Comparison of ENCODE assay signal across 8 cellular contexts in the genomic region with DNA sequence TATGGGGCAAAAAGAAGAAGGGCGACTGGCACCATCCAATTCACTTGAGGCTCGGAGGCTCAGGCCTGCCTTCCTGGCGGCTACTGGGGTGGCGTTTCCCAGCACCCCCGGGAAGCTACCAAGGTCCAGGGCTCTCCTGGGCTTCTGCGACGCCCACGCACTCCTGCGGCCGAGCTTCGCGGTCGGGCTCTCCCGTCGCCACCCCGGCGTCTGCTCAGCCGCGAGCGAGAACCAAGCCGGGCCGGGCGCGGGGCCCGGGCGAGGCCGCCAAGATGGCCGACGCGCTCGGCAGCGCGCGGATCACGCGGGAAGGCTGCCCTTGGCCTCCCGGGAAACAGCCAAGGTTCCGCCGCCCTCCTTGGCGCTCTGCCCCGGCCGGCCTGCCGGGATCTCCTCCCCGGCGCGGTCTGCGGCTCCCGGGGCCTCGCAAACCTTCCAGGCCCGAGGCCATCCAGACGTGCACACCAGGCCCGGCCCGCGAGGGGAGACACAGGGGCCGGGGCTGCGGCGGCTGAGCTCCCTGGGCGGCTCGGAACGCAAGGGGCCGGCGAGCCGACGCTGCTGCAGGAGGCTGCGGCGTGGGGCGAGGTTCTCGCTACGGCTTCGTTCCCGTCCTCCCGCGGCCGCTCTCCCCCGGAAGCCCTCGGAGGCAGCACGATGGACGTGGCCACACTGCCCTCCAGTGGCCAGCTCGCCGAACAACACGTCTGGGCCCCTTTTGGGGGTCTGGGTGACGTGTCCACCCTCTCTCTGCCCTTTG. TPM values are rescaled to one million over a fixed set of nuclear protein-coding genes. Genes with fewer than 3 reads are reported as not detected.
A peak's percentile ranks its signal among the peaks of the same experiment; 100 is the strongest.
DNase-seq lines count a peak whose midpoint lies in the region; ATAC-seq lines count a peak whose summit lies in the region.

No MANE protein-coding gene starts in this region.

- no peaks in the 10 kb centered on the region for H3K9me3 Mint-ChIP-seq in CD4-positive, CD25-positive, alpha-beta regulatory T cell

- H2BK120ac ChIP-seq in mesenchymal stem cell (ENCODE audit: low read depth, low read length): peak overlapping the region; percentile 94

- 13% methylated on average over 68 of the region's 82 CpGs for WGBS in mesenchymal stem cell

- H4K8ac ChIP-seq in mesenchymal stem cell (ENCODE audit: low read length): peak overlapping the region; percentile 99

- peak overlapping the region; percentile 60 to 98 for H2BK12ac ChIP-seq in mesenchymal stem cell (ENCODE audit: low read length in 2 of 2)

- peak overlapping the region; percentile 31 for H2AFZ ChIP-seq in mesenchymal stem cell (ENCODE audit: low read depth, low read length)

- ATAC-seq in CD4-positive, CD25-positive, alpha-beta regulatory T cell (ENCODE audit: low read depth in 2 of 2): peak; percentile 78 to 81
- ATAC-seq in GM19372 (IDR thresholded peaks at IDR 0.05; ENCODE audit: low read depth, unreplicated experiment) (peak; percentile 49), HG03565 (IDR thresholded peaks at IDR 0.05; ENCODE audit: unreplicated experiment) (peak; percentile 37)

- peak overlapping the region; percentile 99 for H4K91ac ChIP-seq in mesenchymal stem cell (ENCODE audit: low read length)

- H3K27ac Mint-ChIP-seq in CD4-positive, CD25-positive, alpha-beta regulatory T cell: peak overlapping the region; percentile 94 to 98 (median 96)

- H3K18ac ChIP-seq in mesenchymal stem cell (ENCODE audit: low read depth in 1 of 2, low read length in 2 of 2): peak overlapping the region; percentile 84 to 99

- peaks cover 21 to 86% (median 53%) of the 10 kb centered on the region in 4 donors for H3K4me1 Mint-ChIP-seq in CD4-positive, CD25-positive, alpha-beta regulatory T cell

- peaks cover 21% of the 10 kb centered on the region for H3K79me1 ChIP-seq in mesenchymal stem cell (replicated peaks; ENCODE audit: low read length, poor library complexity, severe bottlenecking)

- H3K9ac ChIP-seq in mesenchymal stem cell (ENCODE audit: low read length): peak overlapping the region; percentile 91

- H3K4me3 Mint-ChIP-seq in CD4-positive, CD25-positive, alpha-beta regulatory T cell: peak overlapping the region; percentile 87 to 94 (median 90)

- peak overlapping the region in 1 of 2 experiments; percentile 94 for H3K14ac ChIP-seq in mesenchymal stem cell (ENCODE audit: low read length in 2 of 2)

- H2BK5ac ChIP-seq in mesenchymal stem cell (ENCODE audit: low read depth, low read length, poor library complexity, severe bottlenecking): peak overlapping the region; percentile 94

- H3K36me3 ChIP-seq in CD4-positive, CD25-positive, alpha-beta regulatory T cell (ENCODE audit: control insufficient read depth, insufficient read depth, low read length): no peaks in the 10 kb centered on the region
- H3K36me3 ChIP-seq in mesenchymal stem cell (ENCODE audit: control insufficient read depth in 1 of 2, insufficient read depth in 2 of 2, low read depth in 1 of 2, low read length in 2 of 2): no peaks in the 10 kb centered on the region

- peak overlapping the region; percentile 11 to 100 for H3K4ac ChIP-seq in mesenchymal stem cell (ENCODE audit: low read depth in 1 of 2, low read length in 2 of 2)

- no peaks in the 10 kb centered on the region for H3K9me3 ChIP-seq in CD4-positive, CD25-positive, alpha-beta regulatory T cell (ENCODE audit: control insufficient read depth in 2 of 2, low read length in 2 of 2)
- H3K9me3 ChIP-seq in mesenchymal stem cell (ENCODE audit: control insufficient read depth, low read length): no peaks in the 10 kb centered on the region

- DNase-seq in CD4-positive, CD25-positive, alpha-beta regulatory T cell: peak; percentile 82 to 92 (median 88)
- DNase-seq in NCI-H82 treated with DMSO at 0.1 percent for 48 hours (lab: John Stamatoyannopoulos, UW; ENCODE audit: unreplicated experiment) (peak; percentile 10), mesenchymal stem cell (peak; percentile 91)
- DNase-seq in activated CD8-positive, alpha-beta memory T cell treated with anti-CD3 and anti-CD28 coated beads for 24 hours: peak; percentile 99
- peak; percentile 89 for DNase-seq in effector CD8-positive, alpha-beta T cell (lab: John Stamatoyannopoulos, UW)
- DNase-seq in stimulated activated CD8-positive, alpha-beta memory T cell treated with anti-CD3 and anti-CD28 coated beads, Interleukin-12 subunit alpha, Interleukin-12 subunit beta, amount 100 ng/mL, for 24 hours (ENCODE audit: extremely low read depth): peak; percentile 73

- peak overlapping the region; percentile 76 for H3K4me2 ChIP-seq in mesenchymal stem cell (ENCODE audit: low read length, poor library complexity, severe bottlenecking)

- H2AK5ac ChIP-seq in mesenchymal stem cell (ENCODE audit: low read length, severe bottlenecking): peak overlapping the region; percentile 46

- H3K27me3 Mint-ChIP-seq in CD4-positive, CD25-positive, alpha-beta regulatory T cell: no peaks in the 10 kb centered on the region

- peak overlapping the region; percentile 97 for H3K27ac ChIP-seq in CD4-positive, CD25-positive, alpha-beta regulatory T cell (ENCODE audit: insufficient read depth, low read length, poor library complexity, severe bottlenecking)
- peak overlapping the region; percentile 98 for H3K27ac ChIP-seq in mesenchymal stem cell (ENCODE audit: low read length, poor library complexity, severe bottlenecking)

- H3K36me3 Mint-ChIP-seq in CD4-positive, CD25-positive, alpha-beta regulatory T cell: no peaks in the 10 kb centered on the region

- H3K27me3 ChIP-seq in CD4-positive, CD25-positive, alpha-beta regulatory T cell (ENCODE audit: control insufficient read depth, insufficient read depth, low read length): no peaks in the 10 kb centered on the region
- H3K27me3 ChIP-seq in mesenchymal stem cell (ENCODE audit: control insufficient read depth in 1 of 2, insufficient read depth in 1 of 2, low read length in 2 of 2): no peaks in the 10 kb centered on the region

- peak overlapping the region in 1 of 2 experiments; percentile 79 for H3K23ac ChIP-seq in mesenchymal stem cell (ENCODE audit: low read length in 2 of 2)

- peak overlapping the region; percentile 87 for H2BK15ac ChIP-seq in mesenchymal stem cell (ENCODE audit: low read depth, poor library complexity, severe bottlenecking)

- H3K4me1 ChIP-seq in CD4-positive, CD25-positive, alpha-beta regulatory T cell (ENCODE audit: control insufficient read depth, insufficient read depth, low read length, poor library complexity, severe bottlenecking): peaks cover 71% of the 10 kb centered on the region
- peaks cover 47% of the 10 kb centered on the region for H3K4me1 ChIP-seq in mesenchymal stem cell (ENCODE audit: control insufficient read depth, insufficient read depth, low read depth, low read length)

- H3K4me3 ChIP-seq in CD4-positive, CD25-positive, alpha-beta regulatory T cell (ENCODE audit: low read depth, low read length): peak overlapping the region; percentile 87
- peak overlapping the region; percentile 45 to 71 for H3K4me3 ChIP-seq in mesenchymal stem cell (ENCODE audit: insufficient read depth in 1 of 2, low read depth in 1 of 2, low read length in 2 of 2)

RNA-seq across cellular contexts. Expression of gene ZFP36L1, which starts 23.5 kb away (rescaled TPM):
- 200 TPM for total RNA-seq in CD4-positive, CD25-positive, alpha-beta regulatory T cell
- 100 to 1,000 TPM in 2 of 4 donors, 10 to 100 TPM in 2; 78.5 to 116 (median 105) TPM for polyA plus RNA-seq in CD4-positive, CD25-positive, alpha-beta regulatory T cell
- polyA plus RNA-seq in mesenchymal stem cell (2013, experiment 1 of 2): 407 TPM
- 408 TPM for polyA plus RNA-seq in mesenchymal stem cell (2013, experiment 2 of 2)

Comparison
In these comparisons a context has a peak if more than half of its experiments do, and no peak if none do; other contexts are left out.
1. Peak in every context shown above with its lines: DNase-seq, ATAC-seq, H3K4me3 ChIP-seq and H3K27ac ChIP-seq.
2. DNase-seq: peak in every context shown above with its lines; median percentile 99 in activated CD8-positive, alpha-beta memory T cell treated with anti-CD3 and anti-CD28 coated beads for 24 hours; 91 in mesenchymal stem cell; 89 in effector CD8-positive, alpha-beta T cell; 88 in CD4-positive, CD25-positive, alpha-beta regulatory T cell; 73 in stimulated activated CD8-positive, alpha-beta memory T cell treated with anti-CD3 and anti-CD28 coated beads, Interleukin-12 subunit alpha, Interleukin-12 subunit beta, amount 100 ng/mL, for 24 hours; 10 in NCI-H82 treated with DMSO at 0.1 percent for 48 hours.